11 cellular contexts compared by ENCODE assay signal in the genomic region with DNA sequence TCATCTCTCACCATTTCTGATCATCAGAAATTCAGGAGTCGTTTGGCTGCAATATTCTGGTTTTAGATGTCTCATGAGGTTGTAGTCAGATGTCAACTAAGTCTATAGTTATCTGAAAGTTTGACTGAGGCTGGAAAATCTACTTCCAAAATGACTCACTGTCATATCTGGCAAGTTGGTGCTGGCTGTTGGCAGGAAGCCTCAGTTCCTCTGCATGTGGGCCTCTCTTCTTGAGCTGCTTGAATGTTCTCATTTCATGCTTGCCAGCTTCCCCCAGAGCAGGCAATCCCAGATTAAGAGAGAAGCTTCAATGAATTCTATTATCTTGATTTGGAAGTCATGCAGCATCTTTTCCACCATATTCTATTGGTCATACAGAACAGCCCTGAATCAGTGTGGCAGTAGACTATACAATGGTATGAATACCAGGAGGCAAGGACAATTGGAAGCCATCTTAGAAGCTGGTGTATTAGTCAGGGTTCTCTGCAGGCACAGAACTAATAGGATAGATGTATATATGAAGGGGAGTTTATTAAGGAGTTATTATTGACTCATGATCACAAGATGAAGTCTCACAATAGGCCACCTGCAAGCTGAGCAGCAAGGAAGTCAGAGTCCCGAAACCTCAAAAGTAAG. TPM values are rescaled to one million over a fixed set of nuclear protein-coding genes. Genes with fewer than 3 reads are reported as not detected.
DNase-seq lines count a peak whose midpoint lies in the region; ATAC-seq and TF ChIP-seq lines count a peak whose summit lies in the region.
"Had no signal": no experiment of that assay in that cellular context is flagged by ENCODE, and none has a peak within 500 bp of the region (broad histone marks: within the 10 kb centered on the region; RNA-seq: fewer than 3 reads in every experiment).

No MANE protein-coding gene starts in this region.

- no peak overlapping the region for H3K4me3 Mint-ChIP-seq in activated T-helper 17 cell treated with anti-CD3 and anti-CD28 coated beads, Interleukin-2, amount 50 U/mL, for 72 hours
- no peak overlapping the region for H3K4me3 Mint-ChIP-seq in natural killer cell
- H3K4me3 Mint-ChIP-seq: natural killer cell treated with Interleukin-12 subunit alpha and Interleukin-12 subunit beta and Interleukin-15 and Interleukin-18, amount 100 ng/mL, for 72 hours had no signal

- no peaks in the 10 kb centered on the region for H3K36me3 Mint-ChIP-seq in activated T-helper 17 cell treated with anti-CD3 and anti-CD28 coated beads, Interleukin-2, amount 50 U/mL, for 72 hours (ENCODE audit: low read depth)
- H3K36me3 Mint-ChIP-seq in natural killer cell: no peaks in the 10 kb centered on the region
- H3K36me3 Mint-ChIP-seq: natural killer cell treated with Interleukin-12 subunit alpha and Interleukin-12 subunit beta and Interleukin-15 and Interleukin-18, amount 100 ng/mL, for 72 hours had no signal

- H3K27me3 ChIP-seq in hepatocyte (no peaks in the 10 kb centered on the region), H7 (ENCODE audit: control insufficient read depth, insufficient read depth, low read length) (no peaks in the 10 kb centered on the region)
- H3K27me3 ChIP-seq: esophagus muscularis mucosa had no signal

- no peaks in the 10 kb centered on the region for H3K9me3 ChIP-seq in hepatocyte (ENCODE audit: low read depth)
- H3K9me3 ChIP-seq: esophagus muscularis mucosa had no signal

- no peaks in the 10 kb centered on the region for H3K4me1 ChIP-seq in hepatocyte (ENCODE audit: insufficient read depth)

- no peaks in the 10 kb centered on the region for H3K79me2 ChIP-seq in hepatocyte

- H3K9me3 Mint-ChIP-seq in activated T-helper 17 cell treated with anti-CD3 and anti-CD28 coated beads, Interleukin-2, amount 50 U/mL, for 72 hours: no peaks in the 10 kb centered on the region
- no peaks in the 10 kb centered on the region for H3K9me3 Mint-ChIP-seq in natural killer cell
- H3K9me3 Mint-ChIP-seq: natural killer cell treated with Interleukin-12 subunit alpha and Interleukin-12 subunit beta and Interleukin-15 and Interleukin-18, amount 100 ng/mL, for 72 hours had no signal

- intact Hi-C loops in natural killer cell (cut with micrococcal nuclease): loop anchor here (10.0 kb wide), 1 partner anchor 431 kb away; no protein-coding TSS in a partner anchor

- H2AFZ ChIP-seq in hepatocyte: no peak overlapping the region

- no peaks in the 10 kb centered on the region for H3K4me1 Mint-ChIP-seq in activated T-helper 17 cell treated with anti-CD3 and anti-CD28 coated beads, Interleukin-2, amount 50 U/mL, for 72 hours
- H3K4me1 Mint-ChIP-seq in natural killer cell: peaks cover 0 to 5% of the 10 kb centered on the region in 2 donors

- H3K27me3 Mint-ChIP-seq in activated T-helper 17 cell treated with anti-CD3 and anti-CD28 coated beads, Interleukin-2, amount 50 U/mL, for 72 hours: no peaks in the 10 kb centered on the region
- H3K27me3 Mint-ChIP-seq in natural killer cell (ENCODE audit: low read depth in 2 of 2): no peaks in the 10 kb centered on the region
- H3K27me3 Mint-ChIP-seq: natural killer cell treated with Interleukin-12 subunit alpha and Interleukin-12 subunit beta and Interleukin-15 and Interleukin-18, amount 100 ng/mL, for 72 hours had no signal

- no peak for TF ChIP-seq CTCF in hepatocyte (IDR thresholded peaks at IDR 0.05; ENCODE audit: poor library complexity)
- no peak for TF ChIP-seq CTCF in natural killer cell (IDR thresholded peaks at IDR 0.05)

- DNase-seq in GM04504 (ENCODE audit: low read depth) (peak; percentile 32), hepatocyte (ENCODE audit: low spot score) (peak; percentile 14), epidermal melanocyte (ENCODE audit: insufficient read length, low spot score) (no peak), natural killer cell (no peak), H7 (no peak)
- no peak for DNase-seq in stimulated activated naive CD4-positive, alpha-beta T cell (lab: John Stamatoyannopoulos, UW)
- DNase-seq: NCI-H2171 had no signal

- ATAC-seq in HG03354 (IDR thresholded peaks at IDR 0.05; ENCODE audit: poor library complexity, severe bottlenecking, unreplicated experiment) (peak; percentile 57), natural killer cell (no peak)
- ATAC-seq in activated T-helper 17 cell treated with anti-CD3 and anti-CD28 coated beads, Interleukin-2, amount 50 U/mL, for 72 hours (replicated peaks): peak; percentile 78

- H4K20me1 ChIP-seq in hepatocyte (ENCODE audit: insufficient read depth, poor library complexity, severe bottlenecking): no peaks in the 10 kb centered on the region

- H3K9me2 ChIP-seq in hepatocyte (replicated peaks; ENCODE audit: insufficient read depth): no peaks in the 10 kb centered on the region

- 88% methylated on average over 2 of the region's 2 CpGs for WGBS in hepatocyte (ENCODE audit: low lambda C conversion rate, missing lambda C conversion rate)

- H3K36me3 ChIP-seq in hepatocyte (replicated peaks; ENCODE audit: insufficient read depth, low read depth): no peaks in the 10 kb centered on the region
- no peaks in the 10 kb centered on the region for H3K36me3 ChIP-seq in H7 (replicated peaks; ENCODE audit: control insufficient read depth, insufficient read depth, low read length)
- H3K36me3 ChIP-seq: esophagus muscularis mucosa had no signal

- H3K27ac Mint-ChIP-seq in activated T-helper 17 cell treated with anti-CD3 and anti-CD28 coated beads, Interleukin-2, amount 50 U/mL, for 72 hours: no peak overlapping the region
- no peak overlapping the region for H3K27ac Mint-ChIP-seq in natural killer cell
- H3K27ac Mint-ChIP-seq: natural killer cell treated with Interleukin-12 subunit alpha and Interleukin-12 subunit beta and Interleukin-15 and Interleukin-18, amount 100 ng/mL, for 72 hours had no signal

- no peak overlapping the region for H3K4me3 ChIP-seq in hepatocyte
- no peak overlapping the region for H3K4me3 ChIP-seq in H7 (ENCODE audit: insufficient read depth, low read depth, low read length)
- H3K4me3 ChIP-seq: esophagus muscularis mucosa had no signal

- no peak overlapping the region for H3K27ac ChIP-seq in hepatocyte
- H3K27ac ChIP-seq: esophagus muscularis mucosa had no signal

- no peak overlapping the region for H3K4me2 ChIP-seq in hepatocyte

RNA-seq across cellular contexts. Expression of a gene that starts 46.8 kb away (rescaled TPM):
- total RNA-seq in activated T-helper 17 cell treated with anti-CD3 and anti-CD28 coated beads, Interleukin-2, amount 50 U/mL, for 72 hours: 10 to 100 TPM; 29.7 to 35.2 TPM
- total RNA-seq in hepatocyte: 42.5 and 46.9 TPM in 2 replicates
- polyA plus RNA-seq in hepatocyte: 23.8 and 33.1 TPM in 2 replicates
- 100 to 1,000 TPM in 2 of 3 donors, 10 to 100 TPM in 1; 93.7 to 115 (median 114) TPM for total RNA-seq in natural killer cell
- total RNA-seq in H7 (2014; rRNA removed; shearing (Covaris generic)): 29.9 and 45.6 TPM in 2 replicates

RNA-seq across cellular contexts. Expression of a gene that starts 56.2 kb away (rescaled TPM):
- total RNA-seq in activated T-helper 17 cell treated with anti-CD3 and anti-CD28 coated beads, Interleukin-2, amount 50 U/mL, for 72 hours: under 1 TPM in 1 of 2 donors, not detected in 1; 0.98 TPM
- total RNA-seq in hepatocyte (0.90 and 2.0 TPM in 2 replicates), natural killer cell (under 1 TPM; 0.35 to 0.78 (median 0.63) TPM)
- 2.9 and 4.3 TPM in 2 replicates for polyA plus RNA-seq in hepatocyte
- total RNA-seq in H7 (2014; rRNA removed; shearing (Covaris generic)): 0.21 and 2.0 TPM in 2 replicates

Comparison
In these comparisons a context has a peak if more than half of its experiments do, and no peak if none do; other contexts are left out.
1. DNase-seq: peak in GM04504 (single experiment) and hepatocyte (single experiment); none in epidermal melanocyte (single experiment), natural killer cell (single experiment), H7 (single experiment) and stimulated activated naive CD4-positive, alpha-beta T cell (0 of 6).
2. ATAC-seq: peak in HG03354 (single experiment) and activated T-helper 17 cell treated with anti-CD3 and anti-CD28 coated beads, Interleukin-2, amount 50 U/mL, for 72 hours (single experiment); none in natural killer cell (0 of 3).